8 cellular contexts compared by ENCODE assay signal in genomic region chr1:197671920-197672319, GRCh38.
"Had no signal": no experiment of that assay in that cellular context is flagged by ENCODE, and none has a peak within 500 bp of the region (broad histone marks: within the 10 kb centered on the region; RNA-seq: fewer than 3 reads in every experiment).

No MANE protein-coding gene starts in this region.

- H3K9me3 Mint-ChIP-seq: GM23338, H9, IgD-negative memory B cell had no signal

- DNase-seq: H9, HCEC 1CT, KBM-7 had no signal

- H3K4me3 Mint-ChIP-seq: GM23338, H9, IgD-negative memory B cell had no signal

- H3K27ac Mint-ChIP-seq: GM23338, H9, IgD-negative memory B cell had no signal

- H3K27me3 Mint-ChIP-seq: IgD-negative memory B cell had no signal

- ATAC-seq: GM23338 had no signal

- H3K4me3 ChIP-seq: GM23338 had no signal

- FAIRE-seq: H1, H54, HTR-8/SVneo had no signal
